ENCODE assay signal across 28 cellular contexts in genomic region chr12:23141335-23141734, GRCh38.
"Had no signal": no experiment of that assay in that cellular context is flagged by ENCODE, and none has a peak within 500 bp of the region (broad histone marks: within the 10 kb centered on the region; RNA-seq: fewer than 3 reads in every experiment).

No MANE protein-coding gene starts in this region.

- ATAC-seq: activated CD4-positive, alpha-beta T cell treated with anti-CD3 and anti-CD28 coated beads for 36 hours; activated CD8-positive, alpha-beta memory T cell treated with anti-CD3 and anti-CD28 coated beads, Interleukin-2, amount 10 ng/mL, durations not matched to agents 7 days and 5 days; activated CD8-positive, alpha-beta T cell treated with anti-CD3 and anti-CD28 coated beads, Interleukin-2, amount 10 ng/mL, durations not matched to agents 7 days and 5 days; activated naive CD4-positive, alpha-beta T cell treated with anti-CD3 and anti-CD28 coated beads, Interleukin-2, amount 50 U/mL, for 72 hours; body of pancreas; effector memory CD8-positive, alpha-beta T cell; foreskin keratinocyte; gastrocnemius medialis had no signal

- H3K4me1 ChIP-seq: body of pancreas, esophagus muscularis mucosa, foreskin keratinocyte, gastrocnemius medialis had no signal

- H3K9me3 ChIP-seq: gastrocnemius medialis had no signal

- DNase-seq: activated CD4-positive, alpha-beta memory T cell treated with anti-CD3 and anti-CD28 coated beads for 36 hours; activated CD4-positive, alpha-beta T cell treated with anti-CD3 and anti-CD28 coated beads for 36 hours; activated CD4-positive, alpha-beta T cell treated with anti-CD3 and anti-CD28 coated beads, Interleukin-2, amount 10 ng/mL, durations not matched to agents 24 days and 14 days; activated CD4-positive, CD25-positive, alpha-beta regulatory T cell; activated CD4-positive, CD25-positive, alpha-beta regulatory T cell treated with anti-CD3 and anti-CD28 coated beads, Interleukin-2, amount 50 U/mL, for 72 hours; activated CD8-positive, alpha-beta memory T cell treated with anti-CD3 and anti-CD28 coated beads, Interleukin-2, amount 10 ng/mL, durations not matched to agents 7 days and 5 days; activated CD8-positive, alpha-beta memory T cell treated with anti-CD3 and anti-CD28 coated beads, Interleukin-2, amount 50 U/mL, for 4 hours; activated CD8-positive, alpha-beta T cell treated with anti-CD3 and anti-CD28 coated beads, Interleukin-2, amount 10 ng/mL, durations not matched to agents 7 days and 5 days; activated effector memory CD4-positive, alpha-beta T cell treated with anti-CD3 and anti-CD28 coated beads, Interleukin-2, amount 50 U/mL, for 16 hours; activated naive CD4-positive, alpha-beta T cell; activated naive CD4-positive, alpha-beta T cell treated with anti-CD3 and anti-CD28 coated beads, Interleukin-2, amount 10 ng/mL, durations not matched to agents 7 days and 5 days; activated naive CD8-positive, alpha-beta T cell treated with anti-CD3 and anti-CD28 coated beads, Interleukin-2, amount 10 ng/mL, durations not matched to agents 7 days and 5 days; activated T-cell treated with anti-CD3 and anti-CD28 coated beads, Interleukin-2, amount 50 U/mL, for 1 hour; activated T-cell treated with anti-CD3 and anti-CD28 coated beads, Interleukin-2, amount 50 U/mL, for 48 hours; body of pancreas; caudate nucleus; cortex of kidney; dermis blood vessel endothelial cell; effector CD4-positive, alpha-beta T cell; effector memory CD8-positive, alpha-beta T cell; erythroblast; foreskin keratinocyte; gastrocnemius medialis; T-helper 2 cell had no signal

- H3K27me3 ChIP-seq: body of pancreas, esophagus muscularis mucosa, foreskin keratinocyte, gastrocnemius medialis had no signal

- H3K27ac ChIP-seq: body of pancreas, esophagus muscularis mucosa, foreskin keratinocyte, gastrocnemius medialis had no signal

- FAIRE-seq: astrocyte, colon had no signal

- H3K36me3 ChIP-seq: esophagus muscularis mucosa, gastrocnemius medialis had no signal

- H3K4me3 ChIP-seq: body of pancreas, esophagus muscularis mucosa, gastrocnemius medialis had no signal
